ENCODE assay signal across 10 cellular contexts in genomic region chr18:49613141-49613641, GRCh38. TPM values are rescaled to one million over a fixed set of nuclear protein-coding genes. Genes with fewer than 3 reads are reported as not detected.
DNase-seq lines count a peak whose midpoint lies in the region; ATAC-seq, FAIRE-seq and TF ChIP-seq lines count a peak whose summit lies in the region.
"Had no signal": no experiment of that assay in that cellular context is flagged by ENCODE, and none has a peak within 500 bp of the region (broad histone marks: within the 10 kb centered on the region; RNA-seq: fewer than 3 reads in every experiment).

No MANE protein-coding gene starts in this region.

- TF ChIP-seq RAD21 in H1 (IDR thresholded peaks at IDR 0.05 in 1 of 2, conservative IDR thresholded peaks at IDR 0.05 in 1 of 2; ENCODE audit: low read depth in 2 of 2, low read length in 2 of 2): no peak

- no peaks in the 10 kb centered on the region for H3K79me1 ChIP-seq in H1 (ENCODE audit: low read depth, low read length)

- no peak; a peak in 1 of 3 replicates for TF ChIP-seq EP300 in H1 (IDR thresholded peaks at IDR 0.05; ENCODE audit: borderline replicate concordance in 1 of 2, low read depth in 2 of 2, low read length in 2 of 2)

- H2BK12ac ChIP-seq in H1 (ENCODE audit: low read depth, low read length): no peak overlapping the region

- H3K23me2 ChIP-seq in H1 (ENCODE audit: low read depth, low read length): no peaks in the 10 kb centered on the region

- no peak overlapping the region for H3K4ac ChIP-seq in H1 (replicated peaks; ENCODE audit: insufficient read length, low read depth, low read length)

- in situ Hi-C loops in Caki2 (cut with HindIII; ENCODE audit: low pct_unique_long_range_greater_than_20kb, low sequenced_read_pairs): no loop called here

- no peak overlapping the region for H3K56ac ChIP-seq in H1 (replicated peaks; ENCODE audit: insufficient read length, low read depth, low read length)

- no peaks in the 10 kb centered on the region for H3K79me2 ChIP-seq in H1 (ENCODE audit: control insufficient read depth in 1 of 2, insufficient read depth in 2 of 2, low read length in 2 of 2)
- H3K79me2 ChIP-seq: hepatocyte had no signal

- H4K5ac ChIP-seq in H1 (ENCODE audit: insufficient read length, low read depth, low read length): no peak overlapping the region

- H3K4me3 ChIP-seq in H1 (ENCODE audit: extremely low read depth in 1 of 4, insufficient read depth in 2 of 4, low read depth in 3 of 4, low read length in 4 of 4) (peak overlapping the region in 2 of 4 experiments; percentile 7 to 18; a peak in 3 of 8 replicates), mesodermal cell (ENCODE audit: extremely low read depth, insufficient read depth, low read length, poor library complexity, severe bottlenecking) (no peak overlapping the region)
- H3K4me3 ChIP-seq: hepatocyte had no signal

- POLR2A ChIA-PET in H1 (lab: Charles Lee; ENCODE audit: partially characterized antibody): interaction anchor here (1.2 to 2.0 kb wide), 4 partner anchors 17 to 126 kb away, joined by 3 to 4 read pairs (median 3); partner anchors contain the start of gene C18orf32
- POLR2A ChIA-PET in HEK293T (lab: Yijun Ruan, JAX): no interaction called here

- H2BK120ac ChIP-seq in H1 (replicated peaks; ENCODE audit: low read depth, low read length): no peak overlapping the region

- WGBS in H1 (ENCODE audit: extremely low coverage in 1 of 2, insufficient coverage in 1 of 2, insufficient read length in 1 of 2, insufficient replicate concordance in 2 of 2, low coverage in 1 of 2, low lambda C conversion rate in 2 of 2, missing lambda C conversion rate in 1 of 2), 2 experiments: 8% methylated on average over 7 of the region's 7 CpGs; no CpG with 5 or more reads in 1 of the 2 experiments
- 10 to 13% methylated on average over 3 to 5 of the region's 7 CpGs for WGBS in mesodermal cell (ENCODE audit: insufficient coverage in 2 of 2), 2 experiments

- H3K9ac ChIP-seq in H1 (replicated peaks in 1 of 4; ENCODE audit: extremely low read depth in 1 of 4, low read depth in 3 of 4, low read length in 3 of 4): no peak overlapping the region

- no peak for TF ChIP-seq CTCF in H1 (IDR thresholded peaks at IDR 0.05; ENCODE audit: control extremely low read depth in 1 of 3, insufficient read depth in 1 of 3, low read depth in 1 of 3, low read length in 3 of 3)

- H2BK5ac ChIP-seq in H1 (ENCODE audit: low read depth, low read length): 0 out of 2 replicates have a peak overlapping the region, but pooled peaks have one; percentile 8

- H3K36me3 ChIP-seq in H1 (ENCODE audit: control insufficient read depth in 2 of 4, insufficient read depth in 4 of 4, low read length in 3 of 4) (no peaks in the 10 kb centered on the region), mesodermal cell (ENCODE audit: control insufficient read depth, insufficient read depth, low read length) (no peaks in the 10 kb centered on the region)

- H4K91ac ChIP-seq in H1 (replicated peaks; ENCODE audit: insufficient read length, low read length): no peak overlapping the region

- H3K9me3 ChIP-seq in H1 (ENCODE audit: insufficient read depth in 2 of 2, low read depth in 1 of 2, low read length in 1 of 2) (no peaks in the 10 kb centered on the region), mesodermal cell (ENCODE audit: control insufficient read depth, low read length) (no peaks in the 10 kb centered on the region)

- no peak overlapping the region for H2AFZ ChIP-seq in H1 (ENCODE audit: low read length)
- H2AFZ ChIP-seq: hepatocyte had no signal

- H4K8ac ChIP-seq in H1 (ENCODE audit: extremely low read depth, insufficient read depth, low read length): no peak overlapping the region

- H3K4me2 ChIP-seq in H1 (ENCODE audit: insufficient read depth in 1 of 2, low read depth in 2 of 2, low read length in 2 of 2): peak overlapping the region; percentile 30 to 56
- H3K4me2 ChIP-seq: hepatocyte had no signal

- DNase-seq in Caki2 (ENCODE audit: low read depth): peak; percentile 84
- DNase-seq in NCI-H2107 (lab: John Stamatoyannopoulos, UW): peak; percentile 27
- peak; percentile 70 to 78 for DNase-seq in H1 (ENCODE audit: low read depth in 1 of 2, low spot score in 2 of 2)
- DNase-seq in HEK293T (ENCODE audit: extremely low spot score): no peak
- DNase-seq in 8988T: no peak
- DNase-seq: SHP77 had no signal

- H3K4me1 ChIP-seq in H1 (replicated peaks in 1 of 4; ENCODE audit: control insufficient read depth in 3 of 4, insufficient read depth in 4 of 4, low read length in 3 of 4) (peaks cover 10 to 25% (median 21%) of the 10 kb centered on the region in 4 experiments), mesodermal cell (ENCODE audit: control insufficient read depth, insufficient read depth, low read length, poor library complexity, severe bottlenecking) (peaks cover 13% of the 10 kb centered on the region)

- H2BK15ac ChIP-seq in H1 (ENCODE audit: low read length): no peak overlapping the region

- H4K20me1 ChIP-seq in H1 (replicated peaks in 1 of 2; ENCODE audit: control insufficient read depth in 1 of 2, insufficient read depth in 2 of 2, low read length in 2 of 2): no peaks in the 10 kb centered on the region

- H3K27ac ChIP-seq in H1 (ENCODE audit: low read depth, low read length) (0 out of 2 replicates have a peak overlapping the region, but pooled peaks have one; percentile 8), mesodermal cell (ENCODE audit: low read depth, low read length, severe bottlenecking) (peak overlapping the region; percentile 41)
- H3K27ac ChIP-seq: hepatocyte had no signal

- no peak overlapping the region for H3K23ac ChIP-seq in H1 (ENCODE audit: insufficient read length)

- no peak overlapping the region for H2AK5ac ChIP-seq in H1 (ENCODE audit: low read depth, low read length)

- no peak overlapping the region for H2BK20ac ChIP-seq in H1 (ENCODE audit: low read length)

- H3K14ac ChIP-seq in H1 (ENCODE audit: insufficient read length): no peak overlapping the region

- peaks cover 0 to 2% (median 0%) of the 10 kb centered on the region in 4 experiments; a peak in 1 of 7 replicates for H3K27me3 ChIP-seq in H1 (replicated peaks in 1 of 4; ENCODE audit: control insufficient read depth in 3 of 4, extremely low read depth in 1 of 4, insufficient read depth in 3 of 4, low read length in 3 of 4)
- H3K27me3 ChIP-seq: hepatocyte had no signal

- CTCF ChIA-PET in H1 (lab: Charles Lee; ENCODE audit: partially characterized antibody) (interaction anchor here (0.7 to 9.3 kb wide), 12 partner anchors 12 to 162 kb away, joined by 3 to 53 read pairs (median 4); no protein-coding TSS in a partner anchor), HEK293T (lab: Yijun Ruan, JAX) (no interaction called here)

- no peak for ATAC-seq in GM21390 (IDR thresholded peaks at IDR 0.05; ENCODE audit: unreplicated experiment)
- no peak for ATAC-seq in activated CD4-positive, CD25-positive, alpha-beta regulatory T cell treated with anti-CD3 and anti-CD28 coated beads, Interleukin-2, amount 50 U/mL, for 24 hours

- TF ChIP-seq POLR2A in H1 (IDR thresholded peaks at IDR 0.05; ENCODE audit: control extremely low read depth in 1 of 2, low read depth in 2 of 2, low read length in 2 of 2): no peak

- H3K18ac ChIP-seq in H1 (ENCODE audit: extremely low read depth, low read length): peak overlapping the region; percentile 1; the same call in 1 of the 2 replicates

- peak; percentile 92 for FAIRE-seq in H1 (lab: Jason Lieb, UNC)

TF ChIP-seq in H1, 55 proteins besides CTCF, POLR2A, EP300 and RAD21 (continues in another document):
- TF ChIP-seq FOSL1 (IDR thresholded peaks at IDR 0.05; ENCODE audit: insufficient read depth, low read depth, low read length) (no peak), RFX5 (IDR thresholded peaks at IDR 0.05; ENCODE audit: borderline replicate concordance, low read depth, low read length) (no peak), SIN3A (conservative IDR thresholded peaks at IDR 0.05 in 1 of 2, IDR thresholded peaks at IDR 0.05 in 1 of 2; ENCODE audit: low read depth in 1 of 2, low read length in 2 of 2) (0 out of 4 replicates have a peak, but pooled peaks of 1 of the 2 experiments have one; percentile 32), YY1 (IDR thresholded peaks at IDR 0.05; ENCODE audit: low read depth, low read length) (peak; percentile 65; the same call in 1 of the 2 replicates), CTBP2 (IDR thresholded peaks at IDR 0.05; ENCODE audit: borderline replicate concordance, insufficient read depth, insufficient read length, low read length) (peak; percentile 24), CBX5 (IDR thresholded peaks at IDR 0.05; ENCODE audit: low read depth, low read length) (no peak), KDM5A (IDR thresholded peaks at IDR 0.05; ENCODE audit: low read length) (no peak)

TF ChIP-seq in HEK293T, 16 proteins besides CTCF, POLR2A, EP300 and RAD21:
- no peak for TF ChIP-seq FOXA1 (IDR thresholded peaks at IDR 0.05)
- no peak for TF ChIP-seq SP1 (IDR thresholded peaks at IDR 0.05)
- TF ChIP-seq ELF4 (IDR thresholded peaks at IDR 0.05): no peak

RNA-seq across cellular contexts. Expression of gene LIPG, which starts 51.3 kb away (rescaled TPM):
- 4.5 and 6.1 TPM in 2 replicates for total RNA-seq in Caki2 (2014; rRNA removed; shearing (Covaris generic); ENCODE audit: low replicate concordance)
- total RNA-seq in H1 (2021; fragmentation: NEBNext Ultra II Directional; extraction: Animal tissue kit (Norgen Biotek cat#: 25700)): 9.8 and 11.8 TPM in 2 replicates
- polyA plus RNA-seq in H1 (2011; rRNA removed): 8.3 and 9.2 TPM in 2 replicates
- polyA plus RNA-seq in H1 (2011; cell fraction: cytosol; rRNA removed): 9.2 TPM
- 12.6 TPM for polyA plus RNA-seq in H1 (2011; cell fraction: nucleus; rRNA removed)
- 9.5 to 11.9 TPM (median 9.9 TPM) in 4 replicates for polyA plus RNA-seq in H1 (2012, experiment 1 of 2)
- 2.6 TPM for polyA plus RNA-seq in H1 (2012, experiment 2 of 2)
- polyA plus RNA-seq in H1 (2013, experiment 1 of 2): 11.7 TPM
- 13.4 TPM for polyA plus RNA-seq in H1 (2013, experiment 2 of 2)
- 21.1 and 36.4 TPM in 2 replicates for polyA minus RNA-seq in H1 (2011; rRNA and poly(A)+ RNA removed)
- 8.1 TPM for polyA minus RNA-seq in H1 (2011; cell fraction: cytosol; rRNA and poly(A)+ RNA removed)
- polyA minus RNA-seq in H1 (2011; cell fraction: nucleus; rRNA and poly(A)+ RNA removed): 14.5 TPM
- 219 TPM for polyA plus RNA-seq in mesodermal cell (2013, experiment 1 of 2)
- 193 TPM for polyA plus RNA-seq in mesodermal cell (2013, experiment 2 of 2)

Comparison
In these comparisons a context has a peak if more than half of its experiments do, and no peak if none do; other contexts are left out.
1. DNase-seq: peak in Caki2 (single experiment), NCI-H2107 (single experiment) and H1 (2 of 2); none in HEK293T (single experiment) and 8988T (single experiment).